8 cellular contexts compared by ENCODE assay signal in the genomic region with DNA sequence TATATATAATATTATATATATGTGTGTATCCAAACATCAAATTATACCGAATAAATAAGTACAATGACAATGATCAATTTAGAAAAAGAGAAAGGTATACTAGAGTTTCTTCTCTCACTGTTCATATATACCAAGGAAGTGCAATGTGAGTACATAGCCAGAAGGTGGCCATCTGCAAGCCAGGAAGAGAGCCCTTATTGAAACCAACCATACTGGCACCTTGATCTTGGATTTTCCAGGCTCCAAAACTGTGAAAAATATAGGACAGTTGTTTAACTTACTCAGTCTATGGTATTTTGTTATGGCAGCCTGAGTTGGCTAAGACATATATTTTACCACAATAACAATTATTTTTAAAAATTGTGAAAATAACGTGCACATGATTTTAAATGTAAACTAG.
DNase-seq lines count a peak whose midpoint lies in the region; ATAC-seq, FAIRE-seq and TF ChIP-seq lines count a peak whose summit lies in the region.

No MANE protein-coding gene starts in this region.

- no peaks in the 10 kb centered on the region for H3K9me2 ChIP-seq in OCI-LY7 (ENCODE audit: insufficient read depth, low read length)

- TF ChIP-seq CTCF in OCI-LY7 (conservative IDR thresholded peaks at IDR 0.05; ENCODE audit: low read length) (peak; percentile 73), fibroblast of lung (conservative IDR thresholded peaks at IDR 0.05 in 1 of 2, IDR thresholded peaks at IDR 0.05 in 1 of 2; ENCODE audit: low read depth in 1 of 2, low read length in 2 of 2) (peak; percentile 15 to 41), testis (IDR thresholded peaks at IDR 0.05) (peak in 2 of 3 experiments; percentile 20 to 41)

- intact Hi-C loops in OCI-LY7 (cut with micrococcal nuclease; ENCODE audit: unreplicated experiment), result no loop called here
- intact Hi-C loops in testis (cut with DNase I; ENCODE audit: low total_unique reads), result no loop called here

- H3K36me3 ChIP-seq in OCI-LY7 (ENCODE audit: insufficient read depth, low read length) (no peaks in the 10 kb centered on the region), fibroblast of lung (ENCODE audit: control insufficient read depth, insufficient read depth, low read length) (no peaks in the 10 kb centered on the region), testis (ENCODE audit: low read depth, missing control alignments) (no peaks in the 10 kb centered on the region)

- H2AFZ ChIP-seq in OCI-LY7 (ENCODE audit: low read length) (no peak overlapping the region), fibroblast of lung (ENCODE audit: low read length) (no peak overlapping the region)

- no peak overlapping the region for H3K27ac ChIP-seq in OCI-LY7 (ENCODE audit: low read depth, low read length, poor library complexity, severe bottlenecking)
- no peak overlapping the region for H3K27ac ChIP-seq in fibroblast of lung (ENCODE audit: insufficient read depth, low read length)
- H3K27ac ChIP-seq in testis, result no peak overlapping the region

- DNase-seq in DMS114 treated with DMSO at 0.1 percent for 48 hours (lab: John Stamatoyannopoulos, UW; ENCODE audit: unreplicated experiment), result peak; percentile 49
- peak; percentile 26 for DNase-seq in OCI-LY7 (ENCODE audit: low spot score)
- peak; percentile 4 to 20 for DNase-seq in fibroblast of lung (ENCODE audit: low read depth in 2 of 2)
- peak; percentile 28 for DNase-seq in testis
- no peak for DNase-seq in HTR-8/SVneo (ENCODE audit: insufficient read length, low spot score)
- DNase-seq in DMS79 (lab: John Stamatoyannopoulos, UW), result no peak

- H3K79me2 ChIP-seq in OCI-LY7 (ENCODE audit: insufficient read depth, low read depth, low read length), result no peaks in the 10 kb centered on the region
- H3K79me2 ChIP-seq in fibroblast of lung (ENCODE audit: control insufficient read depth, insufficient read depth, low read length), result no peaks in the 10 kb centered on the region

- POLR2A ChIA-PET in OCI-LY7 (lab: Charles Lee), result no interaction called here

- FAIRE-seq in HTR-8/SVneo (lab: Jason Lieb, UNC), result no peak

- no TSS peak for BruUV-seq in OCI-LY7 (replicated peaks; lab: Mats Ljungman, UMichigan)

- 48 to 54% methylated on average over 2 of the region's 2 CpGs for WGBS in testis, 2 donors

- no peaks in the 10 kb centered on the region for H3K27me3 ChIP-seq in fibroblast of lung (ENCODE audit: control insufficient read depth, insufficient read depth, low read length)
- no peaks in the 10 kb centered on the region for H3K27me3 ChIP-seq in testis

- no peak overlapping the region for H3K4me2 ChIP-seq in OCI-LY7 (ENCODE audit: low read length)
- H3K4me2 ChIP-seq in fibroblast of lung (ENCODE audit: extremely low read depth, insufficient read depth, low read length), result no peak overlapping the region

- H3K9ac ChIP-seq in fibroblast of lung (ENCODE audit: insufficient read depth, low read length), result no peak overlapping the region

- CTCF ChIA-PET in OCI-LY7 (lab: Charles Lee; ENCODE audit: unreplicated experiment), result no interaction called here

- TF ChIP-seq POLR2A in testis (IDR thresholded peaks at IDR 0.05), result no peak

- H4K20me1 ChIP-seq in OCI-LY7 (ENCODE audit: insufficient read depth, low read length) (no peaks in the 10 kb centered on the region), fibroblast of lung (ENCODE audit: control insufficient read depth, extremely low read depth, insufficient read depth, low read length) (no peaks in the 10 kb centered on the region)

- H3K9me3 ChIP-seq in OCI-LY7 (ENCODE audit: low read length) (no peaks in the 10 kb centered on the region), fibroblast of lung (ENCODE audit: control insufficient read depth, insufficient read depth, low read depth, low read length) (no peaks in the 10 kb centered on the region), testis (no peaks in the 10 kb centered on the region)

- ATAC-seq in GM19397 (IDR thresholded peaks at IDR 0.05; ENCODE audit: unreplicated experiment) (peak; percentile 77), HG03439 (IDR thresholded peaks at IDR 0.05; ENCODE audit: unreplicated experiment) (peak; percentile 92)

- H3K4me1 ChIP-seq in OCI-LY7 (ENCODE audit: insufficient read depth, low read length, poor library complexity, severe bottlenecking), result no peaks in the 10 kb centered on the region
- no peaks in the 10 kb centered on the region for H3K4me1 ChIP-seq in fibroblast of lung (ENCODE audit: control insufficient read depth, extremely low read depth, insufficient read depth, low read length)
- no peaks in the 10 kb centered on the region for H3K4me1 ChIP-seq in testis

- H3K4me3 ChIP-seq in OCI-LY7 (ENCODE audit: low read depth, low read length, poor library complexity, severe bottlenecking) (no peak overlapping the region), fibroblast of lung (replicated peaks in 1 of 4; ENCODE audit: control extremely low read depth in 1 of 4, insufficient read depth in 1 of 4, low read depth in 3 of 4, low read length in 4 of 4) (no peak overlapping the region), testis (no peak overlapping the region)

Comparison
In these comparisons a context has a peak if more than half of its experiments do, and no peak if none do; other contexts are left out.
1. DNase-seq: peak in DMS114 treated with DMSO at 0.1 percent for 48 hours (single experiment), OCI-LY7 (single experiment), fibroblast of lung (2 of 2) and testis (single experiment); none in HTR-8/SVneo (single experiment) and DMS79 (single experiment).
2. Peak in every context shown above with its lines, with median percentiles within 50 percentile points of each other: CTCF ChIP-seq.